Comparison of ENCODE assay signal across 8 cellular contexts in the genomic region with DNA sequence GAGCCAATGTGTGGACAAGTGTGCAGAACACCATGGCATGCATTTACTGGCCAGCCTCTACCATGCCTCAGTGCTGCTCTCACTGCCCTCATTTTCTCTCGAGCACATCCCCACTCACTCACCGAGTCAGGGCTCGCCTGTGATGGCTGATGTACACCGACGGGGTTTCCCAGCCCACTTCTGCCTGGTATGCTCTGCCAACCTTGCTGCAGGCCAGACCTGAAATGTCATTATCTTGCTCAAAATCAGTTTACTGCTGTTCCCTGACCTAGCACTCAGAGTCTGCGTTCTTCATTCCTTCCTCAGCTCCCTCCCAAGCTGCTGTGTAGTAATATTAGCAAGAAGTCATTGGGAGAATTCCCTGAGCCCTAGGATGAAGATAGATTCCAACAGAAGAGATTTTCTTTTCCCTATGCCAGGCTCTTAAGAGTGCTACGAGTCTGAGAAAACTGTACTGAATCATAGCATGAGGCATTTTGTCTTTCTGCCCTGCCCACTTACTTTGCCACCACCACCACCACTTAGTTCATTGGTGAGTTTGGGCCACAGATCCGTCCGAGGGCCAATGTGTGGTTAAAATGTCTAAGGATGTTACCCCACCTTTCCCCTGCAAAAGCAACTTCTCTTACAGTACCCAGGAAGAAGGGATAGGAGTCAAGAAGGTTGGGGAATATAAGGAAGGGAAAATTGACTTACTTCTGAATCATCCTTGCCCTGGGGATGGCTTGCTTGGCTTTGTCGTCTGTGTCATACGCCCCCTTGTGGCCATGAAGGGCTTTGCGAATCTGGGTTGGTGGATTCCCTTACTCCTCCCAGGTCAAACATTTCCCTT. TPM values are rescaled to one million over a fixed set of nuclear protein-coding genes. Genes with fewer than 3 reads are reported as not detected.
DNase-seq lines count a peak whose midpoint lies in the region; ATAC-seq and TF ChIP-seq lines count a peak whose summit lies in the region.

No MANE protein-coding gene starts in this region.

- H3K27ac Mint-ChIP-seq in activated CD4-positive, alpha-beta memory T cell treated with anti-CD3 and anti-CD28 coated beads for 36 hours = no peak overlapping the region
- H3K27ac Mint-ChIP-seq in effector memory CD8-positive, alpha-beta T cell = no peak overlapping the region

- H3K9me3 Mint-ChIP-seq in activated CD4-positive, alpha-beta memory T cell treated with anti-CD3 and anti-CD28 coated beads for 36 hours = no peaks in the 10 kb centered on the region
- H3K9me3 Mint-ChIP-seq in effector memory CD8-positive, alpha-beta T cell = no peaks in the 10 kb centered on the region

- H3K27me3 Mint-ChIP-seq in activated CD4-positive, alpha-beta memory T cell treated with anti-CD3 and anti-CD28 coated beads for 36 hours = no peaks in the 10 kb centered on the region
- peaks cover 0 to 11% of the 10 kb centered on the region in 2 donors for H3K27me3 Mint-ChIP-seq in effector memory CD8-positive, alpha-beta T cell

- intact Hi-C loops in activated CD4-positive, alpha-beta memory T cell treated with anti-CD3 and anti-CD28 coated beads for 36 hours (cut with micrococcal nuclease) = loop anchor here (1.0 kb wide), 3 partner anchors 52 to 368 kb away; no protein-coding TSS in a partner anchor

- H3K36me3 Mint-ChIP-seq in activated CD4-positive, alpha-beta memory T cell treated with anti-CD3 and anti-CD28 coated beads for 36 hours = no peaks in the 10 kb centered on the region
- H3K36me3 Mint-ChIP-seq in effector memory CD8-positive, alpha-beta T cell (ENCODE audit: insufficient read depth) = no peaks in the 10 kb centered on the region

- ATAC-seq in HG03378 (IDR thresholded peaks at IDR 0.05; ENCODE audit: unreplicated experiment) (peak; percentile 55), GM21423 (IDR thresholded peaks at IDR 0.05; ENCODE audit: unreplicated experiment) (no peak)
- peak; percentile 41 for ATAC-seq in effector memory CD8-positive, alpha-beta T cell (replicated peaks)

- H3K4me3 ChIP-seq in GM12875 (ENCODE audit: low read depth, low read length) = no peak overlapping the region

- no peaks in the 10 kb centered on the region for H3K4me1 Mint-ChIP-seq in activated CD4-positive, alpha-beta memory T cell treated with anti-CD3 and anti-CD28 coated beads for 36 hours (ENCODE audit: low read depth)
- H3K4me1 Mint-ChIP-seq in effector memory CD8-positive, alpha-beta T cell (ENCODE audit: low read depth in 2 of 2) = no peaks in the 10 kb centered on the region

- DNase-seq in NCI-H774 (lab: John Stamatoyannopoulos, UW) (peak; percentile 63), midbrain (lab: John Stamatoyannopoulos, UW) (peak; percentile 34)
- DNase-seq in activated CD4-positive, alpha-beta memory T cell treated with anti-CD3 and anti-CD28 coated beads for 36 hours = peak; percentile 78
- peak; percentile 38 to 42 (median 42) for DNase-seq in effector memory CD8-positive, alpha-beta T cell
- DNase-seq in stimulated activated CD8-positive, alpha-beta memory T cell treated with anti-CD3 and anti-CD28 coated beads, Interleukin-4, amount 100 ng/mL, for 1 hour (ENCODE audit: low read depth in 2 of 2, low spot score in 1 of 2) = peak; percentile 29 to 39

- peak; percentile 90 for TF ChIP-seq CTCF in GM12875 (IDR thresholded peaks at IDR 0.05; ENCODE audit: borderline replicate concordance, insufficient read depth, low read depth, low read length)

- CTCF ChIA-PET in activated CD4-positive, alpha-beta memory T cell treated with anti-CD3 and anti-CD28 coated beads for 36 hours (lab: Charles Lee) = interaction anchor here (0.8 to 4.3 kb wide), 15 partner anchors 9 to 368 kb away, joined by 3 to 22 read pairs (median 4); no protein-coding TSS in a partner anchor

- H3K4me3 Mint-ChIP-seq in activated CD4-positive, alpha-beta memory T cell treated with anti-CD3 and anti-CD28 coated beads for 36 hours = no peak overlapping the region
- no peak overlapping the region for H3K4me3 Mint-ChIP-seq in effector memory CD8-positive, alpha-beta T cell

- POLR2A ChIA-PET in activated CD4-positive, alpha-beta memory T cell treated with anti-CD3 and anti-CD28 coated beads for 36 hours (lab: Charles Lee) = no interaction called here

RNA-seq across cellular contexts. Expression of gene BMAL2, which starts 51.0 kb away (rescaled TPM):
- total RNA-seq in activated CD4-positive, alpha-beta memory T cell treated with anti-CD3 and anti-CD28 coated beads for 36 hours = 10 to 100 TPM; 14.9 to 15.2 TPM
